In the genomic region with DNA sequence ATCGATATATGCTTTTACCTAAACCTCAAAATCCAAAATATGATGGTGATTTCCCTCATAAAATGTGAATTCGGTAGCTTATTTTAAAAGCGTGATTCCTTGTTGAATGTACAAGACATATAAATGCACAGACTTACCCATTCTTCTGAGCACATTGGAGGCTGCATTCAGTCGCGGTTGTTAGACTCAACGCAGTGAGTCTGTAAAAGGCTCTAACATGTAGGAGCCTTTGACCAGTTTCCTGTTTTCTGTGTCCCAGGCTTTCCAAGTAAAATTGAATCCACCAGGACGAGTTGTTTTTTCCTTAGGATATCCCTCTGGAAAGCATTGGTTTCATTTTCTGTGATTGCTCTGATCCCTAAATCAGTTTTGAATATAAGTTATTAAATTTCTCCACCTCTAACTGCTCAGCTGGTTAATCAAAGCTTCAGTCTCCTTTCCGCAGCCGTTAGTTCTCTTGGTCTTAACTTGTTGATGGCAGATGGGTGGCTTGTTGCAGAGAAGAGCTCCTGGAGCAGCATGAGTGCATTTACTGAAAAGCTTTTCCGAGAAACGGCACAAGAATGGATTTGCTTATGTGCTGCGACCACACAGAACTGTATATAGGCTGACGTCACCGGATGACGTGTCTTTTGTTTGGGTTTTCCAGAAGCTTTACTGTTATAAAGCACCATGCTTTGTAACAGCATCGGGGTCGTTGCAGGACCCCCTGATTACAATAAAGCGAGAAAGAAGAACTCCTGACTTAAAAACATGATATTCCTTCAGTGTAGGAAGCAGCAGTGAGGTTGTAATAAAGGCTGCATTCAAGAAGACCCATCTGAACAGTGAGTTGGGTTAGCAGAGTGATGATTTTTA, we compare ENCODE assay signal across 1 cellular context.
TF ChIP-seq lines count a peak whose summit lies in the region.

A gene with protein sequence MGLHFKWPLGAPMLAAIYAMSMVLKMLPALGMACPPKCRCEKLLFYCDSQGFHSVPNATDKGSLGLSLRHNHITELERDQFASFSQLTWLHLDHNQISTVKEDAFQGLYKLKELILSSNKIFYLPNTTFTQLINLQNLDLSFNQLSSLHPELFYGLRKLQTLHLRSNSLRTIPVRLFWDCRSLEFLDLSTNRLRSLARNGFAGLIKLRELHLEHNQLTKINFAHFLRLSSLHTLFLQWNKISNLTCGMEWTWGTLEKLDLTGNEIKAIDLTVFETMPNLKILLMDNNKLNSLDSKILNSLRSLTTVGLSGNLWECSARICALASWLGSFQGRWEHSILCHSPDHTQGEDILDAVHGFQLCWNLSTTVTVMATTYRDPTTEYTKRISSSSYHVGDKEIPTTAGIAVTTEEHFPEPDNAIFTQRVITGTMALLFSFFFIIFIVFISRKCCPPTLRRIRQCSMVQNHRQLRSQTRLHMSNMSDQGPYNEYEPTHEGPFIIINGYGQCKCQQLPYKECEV (minus strand): TSS at position 565 of the 858 bp plus-strand sequence. CDS start 424 bp downstream, at position 141.

TF ChIP-seq in GM23338, 12 proteins besides CTCF, POLR2A, EP300 and RAD21 (continued from another document):
- TF ChIP-seq, protein P1, sequence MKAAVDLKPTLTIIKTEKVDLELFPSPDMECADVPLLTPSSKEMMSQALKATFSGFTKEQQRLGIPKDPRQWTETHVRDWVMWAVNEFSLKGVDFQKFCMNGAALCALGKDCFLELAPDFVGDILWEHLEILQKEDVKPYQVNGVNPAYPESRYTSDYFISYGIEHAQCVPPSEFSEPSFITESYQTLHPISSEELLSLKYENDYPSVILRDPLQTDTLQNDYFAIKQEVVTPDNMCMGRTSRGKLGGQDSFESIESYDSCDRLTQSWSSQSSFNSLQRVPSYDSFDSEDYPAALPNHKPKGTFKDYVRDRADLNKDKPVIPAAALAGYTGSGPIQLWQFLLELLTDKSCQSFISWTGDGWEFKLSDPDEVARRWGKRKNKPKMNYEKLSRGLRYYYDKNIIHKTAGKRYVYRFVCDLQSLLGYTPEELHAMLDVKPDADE (IDR thresholded peaks at IDR 0.05) = no peak
- TF ChIP-seq ZNF114 (CRISPR knock-in tag; IDR thresholded peaks at IDR 0.05) (no peak), STAT1 (IDR thresholded peaks at IDR 0.05; ENCODE audit: unreplicated experiment) (no peak), CREB1 (CRISPR knock-in tag; IDR thresholded peaks at IDR 0.05; ENCODE audit: low read depth) (no peak), EZH2phosphoT487 (IDR thresholded peaks at IDR 0.05; ENCODE audit: unreplicated experiment) (no peak)
- TF ChIP-seq, protein P2, sequence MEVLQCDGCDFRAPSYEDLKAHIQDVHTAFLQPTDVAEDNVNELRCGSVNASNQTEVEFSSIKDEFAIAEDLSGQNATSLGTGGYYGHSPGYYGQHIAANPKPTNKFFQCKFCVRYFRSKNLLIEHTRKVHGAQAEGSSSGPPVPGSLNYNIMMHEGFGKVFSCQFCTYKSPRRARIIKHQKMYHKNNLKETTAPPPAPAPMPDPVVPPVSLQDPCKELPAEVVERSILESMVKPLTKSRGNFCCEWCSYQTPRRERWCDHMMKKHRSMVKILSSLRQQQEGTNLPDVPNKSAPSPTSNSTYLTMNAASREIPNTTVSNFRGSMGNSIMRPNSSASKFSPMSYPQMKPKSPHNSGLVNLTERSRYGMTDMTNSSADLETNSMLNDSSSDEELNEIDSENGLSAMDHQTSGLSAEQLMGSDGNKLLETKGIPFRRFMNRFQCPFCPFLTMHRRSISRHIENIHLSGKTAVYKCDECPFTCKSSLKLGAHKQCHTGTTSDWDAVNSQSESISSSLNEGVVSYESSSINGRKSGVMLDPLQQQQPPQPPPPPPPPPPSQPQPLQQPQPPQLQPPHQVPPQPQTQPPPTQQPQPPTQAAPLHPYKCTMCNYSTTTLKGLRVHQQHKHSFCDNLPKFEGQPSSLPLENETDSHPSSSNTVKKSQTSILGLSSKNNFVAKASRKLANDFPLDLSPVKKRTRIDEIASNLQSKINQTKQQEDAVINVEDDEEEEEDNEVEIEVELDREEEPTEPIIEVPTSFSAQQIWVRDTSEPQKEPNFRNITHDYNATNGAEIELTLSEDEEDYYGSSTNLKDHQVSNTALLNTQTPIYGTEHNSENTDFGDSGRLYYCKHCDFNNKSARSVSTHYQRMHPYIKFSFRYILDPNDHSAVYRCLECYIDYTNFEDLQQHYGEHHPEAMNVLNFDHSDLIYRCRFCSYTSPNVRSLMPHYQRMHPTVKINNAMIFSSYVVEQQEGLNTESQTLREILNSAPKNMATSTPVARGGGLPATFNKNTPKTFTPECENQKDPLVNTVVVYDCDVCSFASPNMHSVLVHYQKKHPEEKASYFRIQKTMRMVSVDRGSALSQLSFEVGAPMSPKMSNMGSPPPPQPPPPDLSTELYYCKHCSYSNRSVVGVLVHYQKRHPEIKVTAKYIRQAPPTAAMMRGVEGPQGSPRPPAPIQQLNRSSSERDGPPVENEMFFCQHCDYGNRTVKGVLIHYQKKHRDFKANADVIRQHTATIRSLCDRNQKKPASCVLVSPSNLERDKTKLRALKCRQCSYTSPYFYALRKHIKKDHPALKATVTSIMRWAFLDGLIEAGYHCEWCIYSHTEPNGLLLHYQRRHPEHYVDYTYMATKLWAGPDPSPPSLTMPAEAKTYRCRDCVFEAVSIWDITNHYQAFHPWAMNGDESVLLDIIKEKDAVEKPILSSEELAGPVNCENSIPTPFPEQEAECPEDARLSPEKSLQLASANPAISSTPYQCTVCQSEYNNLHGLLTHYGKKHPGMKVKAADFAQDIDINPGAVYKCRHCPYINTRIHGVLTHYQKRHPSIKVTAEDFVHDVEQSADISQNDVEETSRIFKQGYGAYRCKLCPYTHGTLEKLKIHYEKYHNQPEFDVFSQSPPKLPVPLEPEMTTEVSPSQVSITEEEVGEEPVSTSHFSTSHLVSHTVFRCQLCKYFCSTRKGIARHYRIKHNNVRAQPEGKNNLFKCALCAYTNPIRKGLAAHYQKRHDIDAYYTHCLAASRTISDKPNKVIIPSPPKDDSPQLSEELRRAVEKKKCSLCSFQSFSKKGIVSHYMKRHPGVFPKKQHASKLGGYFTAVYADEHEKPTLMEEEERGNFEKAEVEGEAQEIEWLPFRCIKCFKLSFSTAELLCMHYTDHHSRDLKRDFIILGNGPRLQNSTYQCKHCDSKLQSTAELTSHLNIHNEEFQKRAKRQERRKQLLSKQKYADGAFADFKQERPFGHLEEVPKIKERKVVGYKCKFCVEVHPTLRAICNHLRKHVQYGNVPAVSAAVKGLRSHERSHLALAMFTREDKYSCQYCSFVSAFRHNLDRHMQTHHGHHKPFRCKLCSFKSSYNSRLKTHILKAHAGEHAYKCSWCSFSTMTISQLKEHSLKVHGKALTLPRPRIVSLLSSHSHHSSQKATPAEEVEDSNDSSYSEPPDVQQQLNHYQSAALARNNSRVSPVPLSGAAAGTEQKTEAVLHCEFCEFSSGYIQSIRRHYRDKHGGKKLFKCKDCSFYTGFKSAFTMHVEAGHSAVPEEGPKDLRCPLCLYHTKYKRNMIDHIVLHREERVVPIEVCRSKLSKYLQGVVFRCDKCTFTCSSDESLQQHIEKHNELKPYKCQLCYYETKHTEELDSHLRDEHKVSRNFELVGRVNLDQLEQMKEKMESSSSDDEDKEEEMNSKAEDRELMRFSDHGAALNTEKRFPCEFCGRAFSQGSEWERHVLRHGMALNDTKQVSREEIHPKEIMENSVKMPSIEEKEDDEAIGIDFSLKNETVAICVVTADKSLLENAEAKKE (CRISPR knock-in tag; IDR thresholded peaks at IDR 0.05) = no peak
